In the genomic region with DNA sequence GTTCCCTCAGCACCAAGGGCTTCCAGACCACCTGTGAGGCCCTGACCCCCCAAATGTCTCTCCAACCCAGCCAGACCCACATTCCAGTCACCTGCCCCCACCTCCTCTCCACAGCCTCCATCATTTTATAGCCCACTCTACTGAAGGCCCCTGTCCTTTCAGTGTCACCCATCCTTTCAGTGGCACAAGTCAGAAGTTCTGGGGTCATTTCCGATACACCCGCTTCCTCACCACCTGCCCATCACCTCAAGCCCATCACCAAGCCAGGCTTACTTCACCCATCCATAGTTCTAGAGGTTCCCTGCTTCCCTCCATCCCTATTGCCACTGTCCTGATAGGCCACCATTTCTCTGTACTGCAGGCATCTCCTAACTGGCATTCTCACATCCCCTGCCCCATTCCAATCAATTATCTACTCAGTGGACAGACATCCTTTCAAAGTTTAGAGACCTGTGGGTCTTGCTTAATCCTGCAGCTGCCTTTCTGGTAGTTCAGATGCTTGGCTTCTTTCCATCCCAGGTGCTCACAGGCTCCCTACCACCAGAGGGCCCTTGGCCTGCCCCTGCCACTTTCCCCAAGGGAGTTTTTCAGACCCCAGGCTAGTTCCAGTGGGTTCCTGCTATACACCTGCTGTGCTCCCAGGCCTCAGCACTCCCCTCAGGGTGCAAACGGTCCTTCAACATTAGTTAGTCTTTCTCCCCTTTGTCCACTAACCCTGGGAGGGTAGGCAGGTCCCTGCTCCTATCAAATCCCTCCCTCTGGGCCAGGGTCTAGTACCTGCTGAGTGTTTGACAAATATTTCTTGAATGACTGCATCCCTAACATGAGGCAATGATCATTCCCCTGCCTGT, we compare ENCODE assay signal across 9 cellular contexts. TPM values are rescaled to one million over a fixed set of nuclear protein-coding genes. Genes with fewer than 3 reads are reported as not detected.
DNase-seq lines count a peak whose midpoint lies in the region; ATAC-seq and TF ChIP-seq lines count a peak whose summit lies in the region.
"Had no signal": no experiment of that assay in that cellular context is flagged by ENCODE, and none has a peak within 500 bp of the region (broad histone marks: within the 10 kb centered on the region; RNA-seq: fewer than 3 reads in every experiment).

No MANE protein-coding gene starts in this region.

- H3K4me1 ChIP-seq in foreskin keratinocyte (no peaks in the 10 kb centered on the region), suprapubic skin (peaks cover 15% of the 10 kb centered on the region), tibial nerve (peaks cover 0 to 99% (median 15%) of the 10 kb centered on the region in 4 donors)

- TF ChIP-seq CTCF in foreskin keratinocyte (conservative IDR thresholded peaks at IDR 0.05), result peak; percentile 53
- no peak for TF ChIP-seq CTCF in suprapubic skin (IDR thresholded peaks at IDR 0.05)
- peak in 1 of 5 experiments; percentile 21 for TF ChIP-seq CTCF in tibial nerve (IDR thresholded peaks at IDR 0.05)

- no peaks in the 10 kb centered on the region for H3K9me3 ChIP-seq in suprapubic skin
- H3K9me3 ChIP-seq in tibial nerve, result no peaks in the 10 kb centered on the region
- H3K9me3 ChIP-seq: gastrocnemius medialis had no signal

- ATAC-seq in activated CD8-positive, alpha-beta memory T cell treated with anti-CD3 and anti-CD28 coated beads, Interleukin-2, amount 10 ng/mL, durations not matched to agents 7 days and 5 days, result no peak
- ATAC-seq in foreskin keratinocyte (peak; percentile 21), HG03342 (IDR thresholded peaks at IDR 0.05; ENCODE audit: unreplicated experiment) (no peak)
- ATAC-seq: gastrocnemius medialis had no signal

- no peak overlapping the region for H3K27ac Mint-ChIP-seq in activated CD8-positive, alpha-beta memory T cell treated with anti-CD3 and anti-CD28 coated beads, Interleukin-2, amount 10 ng/mL, durations not matched to agents 7 days and 5 days

- TF ChIP-seq EP300 in suprapubic skin (IDR thresholded peaks at IDR 0.05) (no peak), tibial nerve (IDR thresholded peaks at IDR 0.05) (no peak)

- peak; percentile 6 for DNase-seq in activated CD8-positive, alpha-beta memory T cell treated with anti-CD3 and anti-CD28 coated beads, Interleukin-2, amount 50 U/mL, for 4 hours
- DNase-seq in activated CD8-positive, alpha-beta memory T cell treated with anti-CD3 and anti-CD28 coated beads, Interleukin-2, amount 10 ng/mL, durations not matched to agents 7 days and 5 days, result no peak
- DNase-seq in NCI-H526 (lab: John Stamatoyannopoulos, UW), result peak; percentile 70 to 84
- DNase-seq in foreskin keratinocyte, result peak in 1 of 2 donors; percentile 20
- peak; percentile 32 to 48 for DNase-seq in suprapubic skin (ENCODE audit: low spot score in 2 of 2)
- DNase-seq in tibial nerve (ENCODE audit: low spot score in 2 of 2), result no peak
- DNase-seq in D341Med (ENCODE audit: low spot score), result no peak

- CTCF ChIA-PET in activated CD8-positive, alpha-beta memory T cell treated with anti-CD3 and anti-CD28 coated beads, Interleukin-2, amount 10 ng/mL, durations not matched to agents 7 days and 5 days (lab: Charles Lee), result no interaction called here

- no peak overlapping the region for H3K4me3 Mint-ChIP-seq in activated CD8-positive, alpha-beta memory T cell treated with anti-CD3 and anti-CD28 coated beads, Interleukin-2, amount 10 ng/mL, durations not matched to agents 7 days and 5 days

- no peak overlapping the region for H3K4me3 ChIP-seq in suprapubic skin
- no peak overlapping the region for H3K4me3 ChIP-seq in tibial nerve
- H3K4me3 ChIP-seq: gastrocnemius medialis had no signal

- H3K36me3 Mint-ChIP-seq in activated CD8-positive, alpha-beta memory T cell treated with anti-CD3 and anti-CD28 coated beads, Interleukin-2, amount 10 ng/mL, durations not matched to agents 7 days and 5 days, result no peaks in the 10 kb centered on the region

- WGBS in suprapubic skin, result 88% methylated on average over 3 of the region's 3 CpGs
- whole genome bisulfite sequencing in tibial nerve, 2 donors, result 84 to 90% methylated on average over 3 of the region's 3 CpGs

- H3K9me3 Mint-ChIP-seq in activated CD8-positive, alpha-beta memory T cell treated with anti-CD3 and anti-CD28 coated beads, Interleukin-2, amount 10 ng/mL, durations not matched to agents 7 days and 5 days (ENCODE audit: low read depth), result no peaks in the 10 kb centered on the region

- no peaks in the 10 kb centered on the region for H3K27me3 Mint-ChIP-seq in activated CD8-positive, alpha-beta memory T cell treated with anti-CD3 and anti-CD28 coated beads, Interleukin-2, amount 10 ng/mL, durations not matched to agents 7 days and 5 days

- H3K36me3 ChIP-seq in suprapubic skin (no peaks in the 10 kb centered on the region), tibial nerve (no peaks in the 10 kb centered on the region)
- H3K36me3 ChIP-seq: gastrocnemius medialis had no signal

- H3K27ac ChIP-seq in foreskin keratinocyte (no peak overlapping the region), suprapubic skin (no peak overlapping the region), tibial nerve (no peak overlapping the region)
- H3K27ac ChIP-seq: gastrocnemius medialis had no signal

- no peaks in the 10 kb centered on the region for H3K4me1 Mint-ChIP-seq in activated CD8-positive, alpha-beta memory T cell treated with anti-CD3 and anti-CD28 coated beads, Interleukin-2, amount 10 ng/mL, durations not matched to agents 7 days and 5 days

- H3K27me3 ChIP-seq in foreskin keratinocyte, result no peaks in the 10 kb centered on the region
- H3K27me3 ChIP-seq in suprapubic skin, result no peaks in the 10 kb centered on the region
- H3K27me3 ChIP-seq in tibial nerve, result no peaks in the 10 kb centered on the region
- H3K27me3 ChIP-seq: gastrocnemius medialis had no signal

- TF ChIP-seq POLR2A in suprapubic skin (IDR thresholded peaks at IDR 0.05) (no peak), tibial nerve (IDR thresholded peaks at IDR 0.05) (no peak)

RNA-seq across cellular contexts. Expression of gene KCNQ1OT1, which starts 7.6 kb away (rescaled TPM):
- under 1 TPM; 0.33 to 0.44 TPM for total RNA-seq in activated CD8-positive, alpha-beta memory T cell treated with anti-CD3 and anti-CD28 coated beads, Interleukin-2, amount 10 ng/mL, durations not matched to agents 7 days and 5 days
- total RNA-seq in foreskin keratinocyte (0.25 and 0.34 TPM in 2 replicates), suprapubic skin (1 to 10 TPM; 2.5 to 4.5 (median 3.1) TPM), tibial nerve (1 to 10 TPM; 6.3 to 8.0 (median 7.7) TPM)
- polyA plus RNA-seq in foreskin keratinocyte, result under 0.01 TPM in 2 replicates

Comparison
In these comparisons a context has a peak if more than half of its experiments do, and no peak if none do; other contexts are left out.
1. DNase-seq: peak in activated CD8-positive, alpha-beta memory T cell treated with anti-CD3 and anti-CD28 coated beads, Interleukin-2, amount 50 U/mL, for 4 hours (single experiment), NCI-H526 (2 of 2) and suprapubic skin (2 of 2); none in activated CD8-positive, alpha-beta memory T cell treated with anti-CD3 and anti-CD28 coated beads, Interleukin-2, amount 10 ng/mL, durations not matched to agents 7 days and 5 days (single experiment), tibial nerve (0 of 2) and D341Med (single experiment).